Comparison of ENCODE assay signal across 22 cellular contexts in genomic region chr5:67528953-67529352, GRCh38.
DNase-seq lines count a peak whose midpoint lies in the region; ATAC-seq and TF ChIP-seq lines count a peak whose summit lies in the region.
"Had no signal": no experiment of that assay in that cellular context is flagged by ENCODE, and none has a peak within 500 bp of the region (broad histone marks: within the 10 kb centered on the region; RNA-seq: fewer than 3 reads in every experiment).

No MANE protein-coding gene starts in this region.

- H4K8ac ChIP-seq in mesenchymal stem cell (ENCODE audit: low read length) = no peak overlapping the region

- H2BK120ac ChIP-seq in mesenchymal stem cell (ENCODE audit: low read depth, low read length) = no peak overlapping the region

- peak; percentile 89 for ATAC-seq in GM18868 (IDR thresholded peaks at IDR 0.05; ENCODE audit: unreplicated experiment)
- peak; percentile 100 for ATAC-seq in activated B cell treated with CpG ODN at 0.5 μM for 24 hours (ENCODE audit: low read depth)
- ATAC-seq in GM18858 (IDR thresholded peaks at IDR 0.05; ENCODE audit: unreplicated experiment) = no peak
- no peak for ATAC-seq in GM19397 (IDR thresholded peaks at IDR 0.05; ENCODE audit: unreplicated experiment)
- ATAC-seq: activated CD4-positive, CD25-positive, alpha-beta regulatory T cell treated with anti-CD3 and anti-CD28 coated beads, Interleukin-2, amount 50 U/mL, for 24 hours had no signal

- H3K9me3 Mint-ChIP-seq in activated B cell treated with CpG ODN at 0.5 μM for 24 hours = peaks cover 9% of the 10 kb centered on the region

- H2BK12ac ChIP-seq in mesenchymal stem cell (ENCODE audit: low read length in 2 of 2) = no peak overlapping the region

- no peaks in the 10 kb centered on the region for H3K4me1 ChIP-seq in A673 (ENCODE audit: insufficient read depth, low read length, poor library complexity, severe bottlenecking)
- no peaks in the 10 kb centered on the region for H3K4me1 ChIP-seq in mesenchymal stem cell (ENCODE audit: control insufficient read depth, insufficient read depth, low read depth, low read length)
- H3K4me1 ChIP-seq in testis = no peaks in the 10 kb centered on the region
- H3K4me1 ChIP-seq: breast epithelium had no signal

- H3K4me2 ChIP-seq in mesenchymal stem cell (ENCODE audit: low read length, poor library complexity, severe bottlenecking) = no peak overlapping the region

- no peak overlapping the region for H3K18ac ChIP-seq in mesenchymal stem cell (ENCODE audit: low read depth in 1 of 2, low read length in 2 of 2)

- no peak overlapping the region for H3K4ac ChIP-seq in mesenchymal stem cell (ENCODE audit: low read depth in 1 of 2, low read length in 2 of 2)

- CTCF ChIA-PET in A673 (lab: Charles Lee) (no interaction called here), activated B cell treated with CpG ODN at 0.5 μM for 24 hours (lab: Charles Lee) (no interaction called here)

- H4K91ac ChIP-seq in mesenchymal stem cell (ENCODE audit: low read length) = no peak overlapping the region

- no peaks in the 10 kb centered on the region for H3K27me3 Mint-ChIP-seq in activated B cell treated with CpG ODN at 0.5 μM for 24 hours
- H3K27me3 Mint-ChIP-seq: activated naive CD4-positive, alpha-beta T cell treated with anti-CD3 and anti-CD28 coated beads, Interleukin-2, amount 50 U/mL, for 24 hours; CD4-positive, alpha-beta memory T cell had no signal

- no peak overlapping the region for H3K14ac ChIP-seq in mesenchymal stem cell (ENCODE audit: low read length in 2 of 2)

- no peak overlapping the region for H3K4me3 Mint-ChIP-seq in activated B cell treated with CpG ODN at 0.5 μM for 24 hours
- H3K4me3 Mint-ChIP-seq: activated CD4-positive, alpha-beta memory T cell treated with anti-CD3 and anti-CD28 coated beads for 36 hours; activated naive CD4-positive, alpha-beta T cell treated with anti-CD3 and anti-CD28 coated beads, Interleukin-2, amount 50 U/mL, for 24 hours; CD4-positive, alpha-beta memory T cell; nephron had no signal

- POLR2A ChIA-PET in A673 (lab: Charles Lee; ENCODE audit: low non-redundant PET) (no interaction called here), activated B cell treated with CpG ODN at 0.5 μM for 24 hours (lab: Charles Lee) (interaction anchor here (0.9 kb wide), 1 partner anchor 15 kb away, joined by 5 read pairs; no protein-coding TSS in a partner anchor)

- peaks cover 12% of the 10 kb centered on the region for H3K4me1 Mint-ChIP-seq in activated B cell treated with CpG ODN at 0.5 μM for 24 hours
- H3K4me1 Mint-ChIP-seq: activated naive CD4-positive, alpha-beta T cell treated with anti-CD3 and anti-CD28 coated beads, Interleukin-2, amount 50 U/mL, for 24 hours had no signal

- no peak overlapping the region for H2BK15ac ChIP-seq in mesenchymal stem cell (ENCODE audit: low read depth, poor library complexity, severe bottlenecking)

- no peaks in the 10 kb centered on the region for H3K36me3 Mint-ChIP-seq in activated B cell treated with CpG ODN at 0.5 μM for 24 hours (ENCODE audit: low read depth)

- no peaks in the 10 kb centered on the region for H3K36me3 ChIP-seq in A673 (ENCODE audit: insufficient read depth, low read length, poor library complexity, severe bottlenecking)
- no peaks in the 10 kb centered on the region for H3K36me3 ChIP-seq in mesenchymal stem cell (ENCODE audit: control insufficient read depth in 1 of 2, insufficient read depth in 2 of 2, low read depth in 1 of 2, low read length in 2 of 2)
- H3K36me3 ChIP-seq in testis (ENCODE audit: low read depth, missing control alignments) = no peaks in the 10 kb centered on the region
- H3K36me3 ChIP-seq: upper lobe of left lung had no signal

- 41% methylated on average over 3 of the region's 3 CpGs for WGBS in mesenchymal stem cell
- WGBS in testis, 2 donors = 81 to 87% methylated on average over 3 of the region's 3 CpGs

- BruUV-seq in A673 (replicated peaks; lab: Mats Ljungman, UMichigan) = no TSS peak

- H3K9me3 ChIP-seq in A673 (ENCODE audit: low read depth, low read length, poor library complexity, severe bottlenecking) = peaks cover 8% of the 10 kb centered on the region
- H3K9me3 ChIP-seq in mesenchymal stem cell (ENCODE audit: control insufficient read depth, low read length) = peaks cover 10% of the 10 kb centered on the region
- H3K9me3 ChIP-seq in testis = no peaks in the 10 kb centered on the region
- H3K9me3 ChIP-seq: upper lobe of left lung had no signal

- H2AK5ac ChIP-seq in mesenchymal stem cell (ENCODE audit: low read length, severe bottlenecking) = no peak overlapping the region

- no peak for TF ChIP-seq POLR2A in testis (IDR thresholded peaks at IDR 0.05)

- H3K27ac ChIP-seq in A673 (ENCODE audit: low read depth, low read length, poor library complexity, severe bottlenecking) = no peak overlapping the region
- no peak overlapping the region for H3K27ac ChIP-seq in mesenchymal stem cell (ENCODE audit: low read length, poor library complexity, severe bottlenecking)
- no peak overlapping the region for H3K27ac ChIP-seq in testis
- H3K27ac ChIP-seq: breast epithelium, GM23248, upper lobe of left lung had no signal

- H3K23ac ChIP-seq in mesenchymal stem cell (ENCODE audit: low read length in 2 of 2) = no peak overlapping the region

- TF ChIP-seq CTCF in A673 (conservative IDR thresholded peaks at IDR 0.05; ENCODE audit: low read depth, low read length) = no peak
- no peak for TF ChIP-seq CTCF in activated B cell treated with CpG ODN at 0.5 μM for 24 hours (IDR thresholded peaks at IDR 0.05)
- TF ChIP-seq CTCF in testis (IDR thresholded peaks at IDR 0.05) = no peak

- H2BK5ac ChIP-seq in mesenchymal stem cell (ENCODE audit: low read depth, low read length, poor library complexity, severe bottlenecking) = no peak overlapping the region

- peak; percentile 41 for DNase-seq in A673 (ENCODE audit: low spot score)
- no peak for DNase-seq in activated B cell treated with CpG ODN at 0.5 μM for 24 hours
- DNase-seq in mesenchymal stem cell = peak; percentile 11
- no peak for DNase-seq in NCI-H1048 (lab: John Stamatoyannopoulos, UW)
- DNase-seq in testis = no peak
- DNase-seq: activated CD4-positive, alpha-beta memory T cell treated with anti-CD3 and anti-CD28 coated beads for 36 hours; amniotic stem cell; CD4-positive, alpha-beta memory T cell; GM23248; NCI-H2171; stimulated activated CD4-positive, alpha-beta T cell treated with anti-CD3 and anti-CD28 coated beads, Interleukin-15, amount 100 ng/mL, for 24 hours; stimulated activated CD4-positive, alpha-beta T cell treated with anti-CD3 and anti-CD28 coated beads, Interleukin-4, amount 100 ng/mL, for 4 hours; substantia nigra; upper lobe of left lung had no signal

- H3K4me3 ChIP-seq in A673 (ENCODE audit: low read depth, low read length, poor library complexity, severe bottlenecking) (no peak overlapping the region), mesenchymal stem cell (ENCODE audit: insufficient read depth in 1 of 2, low read depth in 1 of 2, low read length in 2 of 2) (no peak overlapping the region), testis (no peak overlapping the region)
- H3K4me3 ChIP-seq: breast epithelium, GM23248, lung, upper lobe of left lung had no signal

- no peak overlapping the region for H3K9ac ChIP-seq in mesenchymal stem cell (ENCODE audit: low read length)
- H3K9ac ChIP-seq: GM23248 had no signal

- no peaks in the 10 kb centered on the region for H3K79me1 ChIP-seq in mesenchymal stem cell (replicated peaks; ENCODE audit: low read length, poor library complexity, severe bottlenecking)

- H3K27ac Mint-ChIP-seq in activated B cell treated with CpG ODN at 0.5 μM for 24 hours = no peak overlapping the region
- H3K27ac Mint-ChIP-seq: activated CD4-positive, alpha-beta memory T cell treated with anti-CD3 and anti-CD28 coated beads for 36 hours; activated naive CD4-positive, alpha-beta T cell treated with anti-CD3 and anti-CD28 coated beads, Interleukin-2, amount 50 U/mL, for 24 hours; CD4-positive, alpha-beta memory T cell; nephron had no signal

- H2AFZ ChIP-seq in mesenchymal stem cell (ENCODE audit: low read depth, low read length) = no peak overlapping the region
- H2AFZ ChIP-seq: GM23248 had no signal

- intact Hi-C loops in A673 (cut with micrococcal nuclease; ENCODE audit: unreplicated experiment) = no loop called here
- intact Hi-C loops in activated B cell treated with CpG ODN at 0.5 μM for 24 hours (cut with micrococcal nuclease) = no loop called here
- intact Hi-C loops in testis (cut with DNase I; ENCODE audit: low total_unique reads) = no loop called here

- H3K27me3 ChIP-seq in A673 (replicated peaks; ENCODE audit: insufficient read depth, low read depth, low read length, poor library complexity) (no peaks in the 10 kb centered on the region), mesenchymal stem cell (ENCODE audit: control insufficient read depth in 1 of 2, insufficient read depth in 1 of 2, low read length in 2 of 2) (no peaks in the 10 kb centered on the region), testis (no peaks in the 10 kb centered on the region)
- H3K27me3 ChIP-seq: breast epithelium, upper lobe of left lung had no signal

Comparison
In these comparisons a context has a peak if more than half of its experiments do, and no peak if none do; other contexts are left out.
1. DNase-seq: peak in A673 (single experiment) and mesenchymal stem cell (single experiment); none in activated B cell treated with CpG ODN at 0.5 μM for 24 hours (single experiment), NCI-H1048 (single experiment) and testis (single experiment).
2. ATAC-seq: peak in GM18868 (single experiment) and activated B cell treated with CpG ODN at 0.5 μM for 24 hours (single experiment); none in GM18858 (single experiment) and GM19397 (single experiment).